In the genomic region with DNA sequence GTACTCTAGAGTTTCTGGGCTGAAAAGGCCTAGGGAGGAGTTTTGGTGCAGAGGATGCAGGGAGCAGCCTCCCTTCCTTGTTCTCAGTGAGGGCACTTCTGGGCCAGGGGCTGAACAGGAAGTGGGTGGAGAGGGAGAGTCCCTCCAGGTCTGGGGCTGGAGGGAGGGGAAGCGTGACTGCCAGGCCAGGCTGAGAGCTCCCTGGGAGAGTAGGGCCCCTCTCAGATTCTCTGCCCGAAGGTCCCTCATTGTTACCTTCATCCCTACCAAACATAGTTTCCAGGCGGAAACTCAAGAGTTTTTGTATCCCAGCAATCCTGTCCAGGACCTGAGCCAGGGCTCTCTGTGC, we compare ENCODE assay signal across 9 cellular contexts. TPM values are rescaled to one million over a fixed set of nuclear protein-coding genes. Genes with fewer than 3 reads are reported as not detected.
DNase-seq lines count a peak whose midpoint lies in the region; ATAC-seq and TF ChIP-seq lines count a peak whose summit lies in the region.
"Had no signal": no experiment of that assay in that cellular context is flagged by ENCODE, and none has a peak within 500 bp of the region (broad histone marks: within the 10 kb centered on the region; RNA-seq: fewer than 3 reads in every experiment).

No MANE protein-coding gene starts in this region.

- no peak overlapping the region for H2AK5ac ChIP-seq in H9 (ENCODE audit: insufficient read length, low read length)

- H3K9ac ChIP-seq in SK-N-SH, result no peak overlapping the region
- H3K9ac ChIP-seq in H9 (ENCODE audit: extremely low read depth, insufficient read length, low read length), result no peak overlapping the region

- no peaks in the 10 kb centered on the region for H3K79me1 ChIP-seq in H9 (ENCODE audit: insufficient read depth, low read depth, low read length, poor library complexity, severe bottlenecking)

- peaks cover 3% of the 10 kb centered on the region for H3F3A ChIP-seq in SK-N-SH (replicated peaks; ENCODE audit: insufficient read depth)

- no peak overlapping the region for H2BK12ac ChIP-seq in H9 (ENCODE audit: insufficient read length, low read depth, low read length)

- H3K4me1 Mint-ChIP-seq in H9 (peaks cover 22 to 28% of the 10 kb centered on the region in 2 experiments), osteocyte (ENCODE audit: unreplicated experiment) (peaks cover 36% of the 10 kb centered on the region)
- H3K4me1 Mint-ChIP-seq in activated T-helper 17 cell treated with anti-CD3 and anti-CD28 coated beads, Interleukin-2, amount 50 U/mL, for 72 hours, result peaks cover 11% of the 10 kb centered on the region

- POLR2A ChIA-PET in SK-N-SH (lab: Yijun Ruan, JAX), result no interaction called here
- POLR2A ChIA-PET in RWPE1 (lab: Yijun Ruan, JAX; ENCODE audit: low non-redundant PET), result no interaction called here

- 0 out of 4 replicates have a peak overlapping the region, but pooled peaks of 1 of the 2 experiments have one; percentile 30 for H3K27ac ChIP-seq in SK-N-SH (ENCODE audit: low read depth in 2 of 2, low read length in 1 of 2)
- no peak overlapping the region for H3K27ac ChIP-seq in H9 (ENCODE audit: insufficient read length, low read depth, low read length)
- no peak overlapping the region for H3K27ac ChIP-seq in RWPE1
- no peak overlapping the region for H3K27ac ChIP-seq in substantia nigra (ENCODE audit: low read depth, low read length, poor library complexity, severe bottlenecking)

- peaks cover 12 to 22% of the 10 kb centered on the region in 2 experiments; a peak in 2 of 4 replicates for H3K4me1 ChIP-seq in SK-N-SH (ENCODE audit: control insufficient read depth in 1 of 2, insufficient read depth in 2 of 2, low read depth in 1 of 2, low read length in 1 of 2)
- peaks cover 8% of the 10 kb centered on the region; the same call in 1 of the 2 replicates for H3K4me1 ChIP-seq in H9 (ENCODE audit: insufficient read depth, low read length)

- H2BK15ac ChIP-seq in H9 (ENCODE audit: low read depth, low read length), result no peak overlapping the region

- H4K20me1 ChIP-seq in SK-N-SH (ENCODE audit: insufficient read depth) (no peaks in the 10 kb centered on the region), H9 (ENCODE audit: control insufficient read depth, insufficient read depth, insufficient read length) (no peaks in the 10 kb centered on the region)

- no peak overlapping the region for H3K23ac ChIP-seq in H9 (ENCODE audit: insufficient read length, low read depth, low read length)

- H4K91ac ChIP-seq in H9 (ENCODE audit: insufficient read length, low read depth, low read length), result no peak overlapping the region

- no peaks in the 10 kb centered on the region for H3K36me3 ChIP-seq in SK-N-SH (replicated peaks in 1 of 2; ENCODE audit: control insufficient read depth in 1 of 2, insufficient read depth in 2 of 2, low read length in 1 of 2)

- H3K56ac ChIP-seq in H9 (ENCODE audit: insufficient read length, low read depth, low read length), result no peak overlapping the region

- no peak overlapping the region for H2BK5ac ChIP-seq in H9 (ENCODE audit: insufficient read length, low read length)

- H3K18ac ChIP-seq in H9 (ENCODE audit: insufficient read length, low read depth, low read length), result no peak overlapping the region

- no peak for TF ChIP-seq RAD21 in SK-N-SH (IDR thresholded peaks at IDR 0.05; ENCODE audit: low read length)

- H3K4me3 Mint-ChIP-seq in H9 (0 out of 5 replicates have a peak overlapping the region, but pooled peaks of 1 of the 2 experiments have one; percentile 2), osteocyte (ENCODE audit: unreplicated experiment) (no peak overlapping the region)
- peak overlapping the region; percentile 15 for H3K4me3 Mint-ChIP-seq in activated T-helper 17 cell treated with anti-CD3 and anti-CD28 coated beads, Interleukin-2, amount 50 U/mL, for 72 hours

- H3K4me3 ChIP-seq in SK-N-SH (ENCODE audit: low read depth in 2 of 2, low read length in 1 of 2), result no peak overlapping the region

- no peaks in the 10 kb centered on the region for H3K23me2 ChIP-seq in H9 (ENCODE audit: insufficient read length, low read depth, low read length, poor library complexity, severe bottlenecking)

- H3K79me2 ChIP-seq in SK-N-SH (ENCODE audit: insufficient read depth) (no peaks in the 10 kb centered on the region), H9 (ENCODE audit: insufficient read depth, low read length) (no peaks in the 10 kb centered on the region)

- no peak overlapping the region for H2BK20ac ChIP-seq in H9 (ENCODE audit: low read depth, low read length, poor library complexity, severe bottlenecking)

- H3K27me3 Mint-ChIP-seq in H9 (ENCODE audit: low read depth) (no peaks in the 10 kb centered on the region; the same call in none of the 2 replicates), osteocyte (ENCODE audit: unreplicated experiment) (no peaks in the 10 kb centered on the region)
- H3K27me3 Mint-ChIP-seq in activated T-helper 17 cell treated with anti-CD3 and anti-CD28 coated beads, Interleukin-2, amount 50 U/mL, for 72 hours, result no peaks in the 10 kb centered on the region

- no peak overlapping the region for H4K5ac ChIP-seq in H9 (ENCODE audit: insufficient read length, low read depth, low read length)

- no peak overlapping the region for H3T11ph ChIP-seq in H9 (ENCODE audit: low read length)

- ATAC-seq in SK-N-SH treated with all-trans-retinoic acid at 6 μM for 48 hours, result no peak
- peak; percentile 87 for ATAC-seq in activated T-helper 17 cell treated with anti-CD3 and anti-CD28 coated beads, Interleukin-2, amount 50 U/mL, for 72 hours (replicated peaks)

- H3K4me2 ChIP-seq in SK-N-SH, result 0 out of 2 replicates have a peak overlapping the region, but pooled peaks have one; percentile 15
- H3K4me2 ChIP-seq in H9 (ENCODE audit: insufficient read depth, insufficient read length, low read length), result no peak overlapping the region

- TF ChIP-seq CTCF in SK-N-SH (IDR thresholded peaks at IDR 0.05), result no peak
- no peak for TF ChIP-seq CTCF in H9 (conservative IDR thresholded peaks at IDR 0.05)
- no peak for TF ChIP-seq CTCF in osteocyte (IDR thresholded peaks at IDR 0.05)
- no peak for TF ChIP-seq CTCF in RWPE1 (conservative IDR thresholded peaks at IDR 0.05; ENCODE audit: low read depth)

- no peak overlapping the region for H2BK120ac ChIP-seq in H9 (ENCODE audit: low read depth, low read length, poor library complexity, severe bottlenecking)

- 0 out of 2 replicates have a peak overlapping the region, but pooled peaks have one; percentile 14 for H2AFZ ChIP-seq in SK-N-SH (ENCODE audit: low read depth)
- H2AFZ ChIP-seq in H9 (ENCODE audit: low read length), result no peak overlapping the region

- CTCF ChIA-PET in SK-N-SH (lab: Yijun Ruan, JAX), result interaction anchor here (1.0 to 1.9 kb wide), 3 partner anchors 10 to 240 kb away, joined by 3 to 6 read pairs (median 4); no protein-coding TSS in a partner anchor
- CTCF ChIA-PET in RWPE1 (lab: Yijun Ruan, JAX), result no interaction called here

- H3K36me3 Mint-ChIP-seq in H9 (ENCODE audit: insufficient read depth in 1 of 3, low read depth in 3 of 3) (no peaks in the 10 kb centered on the region), osteocyte (ENCODE audit: unreplicated experiment) (no peaks in the 10 kb centered on the region)
- no peaks in the 10 kb centered on the region for H3K36me3 Mint-ChIP-seq in activated T-helper 17 cell treated with anti-CD3 and anti-CD28 coated beads, Interleukin-2, amount 50 U/mL, for 72 hours (ENCODE audit: low read depth)

- no peaks in the 10 kb centered on the region for H3K9me3 Mint-ChIP-seq in H9
- H3K9me3 Mint-ChIP-seq in activated T-helper 17 cell treated with anti-CD3 and anti-CD28 coated beads, Interleukin-2, amount 50 U/mL, for 72 hours, result no peaks in the 10 kb centered on the region
- H3K9me3 Mint-ChIP-seq in osteocyte (ENCODE audit: unreplicated experiment), result no peaks in the 10 kb centered on the region

- H3K9me2 ChIP-seq in SK-N-SH, result no peaks in the 10 kb centered on the region

- peak overlapping the region; percentile 25 to 68 (median 59); a peak in 5 of 7 replicates for H3K27ac Mint-ChIP-seq in H9
- H3K27ac Mint-ChIP-seq in activated T-helper 17 cell treated with anti-CD3 and anti-CD28 coated beads, Interleukin-2, amount 50 U/mL, for 72 hours, result peak overlapping the region; percentile 64
- H3K27ac Mint-ChIP-seq in osteocyte (ENCODE audit: unreplicated experiment), result peak overlapping the region; percentile 90

- 82% methylated on average over 2 of the region's 3 CpGs for WGBS in SK-N-SH (ENCODE audit: low lambda C conversion rate)
- no CpG with 5 or more reads among the region's 3 CpGs for WGBS in H9 (ENCODE audit: extremely low coverage, insufficient read length, low lambda C conversion rate)

- H4K8ac ChIP-seq in H9 (replicated peaks; ENCODE audit: insufficient read length, low read depth, low read length), result no peak overlapping the region

- H3K27me3 ChIP-seq in SK-N-SH (ENCODE audit: insufficient read depth), result no peaks in the 10 kb centered on the region
- no peaks in the 10 kb centered on the region for H3K27me3 ChIP-seq in H9 (ENCODE audit: insufficient read depth, low read length)

- peak overlapping the region; percentile 34; the same call in 1 of the 2 replicates for H3K14ac ChIP-seq in H9 (ENCODE audit: insufficient read depth, low read length)

- H3K4ac ChIP-seq in H9 (ENCODE audit: low read depth, low read length), result no peak overlapping the region

- TF ChIP-seq EP300 in SK-N-SH (IDR thresholded peaks at IDR 0.05; ENCODE audit: borderline replicate concordance in 1 of 2, low read depth in 1 of 2, low read length in 1 of 2), result no peak

- DNase-seq in SK-N-SH (no peak), H9 (peak; percentile 71), osteocyte (ENCODE audit: extremely low spot score, unreplicated experiment) (no peak), RWPE1 (ENCODE audit: low spot score) (no peak), globus pallidus (ENCODE audit: low spot score) (no peak), substantia nigra (lab: John Stamatoyannopoulos, UW) (no peak)

- H3K9me3 ChIP-seq in SK-N-SH (no peaks in the 10 kb centered on the region), H9 (ENCODE audit: control insufficient read depth, low read depth, low read length) (no peaks in the 10 kb centered on the region)

TF ChIP-seq in SK-N-SH, 30 proteins besides CTCF, POLR2A, EP300 and RAD21 (continues in another document):
- TF ChIP-seq FOXM1 (IDR thresholded peaks at IDR 0.05; ENCODE audit: low read depth) (no peak), SMC3 (IDR thresholded peaks at IDR 0.05; ENCODE audit: low read depth, low read length) (no peak), RFX5 (IDR thresholded peaks at IDR 0.05; ENCODE audit: low read length) (no peak)

TF ChIP-seq in SK-N-SH treated with all-trans-retinoic acid at 6 μM for 48 hours, 23 proteins besides CTCF, POLR2A, EP300 and RAD21 (continues in another document):
- TF ChIP-seq RARB (CRISPR knock-in tag; IDR thresholded peaks at IDR 0.05) (no peak), OSR1 (CRISPR knock-in tag; IDR thresholded peaks at IDR 0.05) (no peak)

RNA-seq across cellular contexts. Expression of gene CITED4, which starts 36.8 kb away (rescaled TPM):
- 5.9 and 10.1 TPM in 2 replicates for polyA plus RNA-seq in SK-N-SH (2012; rRNA removed)
- 6.7 and 10.0 TPM in 2 replicates for polyA plus RNA-seq in SK-N-SH (2012; cell fraction: cytosol; rRNA removed)
- 5.6 and 13.0 TPM in 2 replicates for polyA plus RNA-seq in SK-N-SH (2012; cell fraction: nucleus; rRNA removed)
- total RNA-seq in H9 (2021) (9.5 and 10.4 TPM in 2 replicates), osteocyte (23.4 and 26.0 TPM in 2 replicates)
- total RNA-seq in activated T-helper 17 cell treated with anti-CD3 and anti-CD28 coated beads, Interleukin-2, amount 50 U/mL, for 72 hours, result 1 to 10 TPM; 2.1 to 3.7 TPM

RNA-seq across cellular contexts. Expression of gene KCNQ4, which starts 41.8 kb away (rescaled TPM):
- polyA plus RNA-seq in SK-N-SH (2012; rRNA removed), result 0.05 and 0.15 TPM in 2 replicates
- polyA plus RNA-seq in SK-N-SH (2012; cell fraction: cytosol; rRNA removed), result 0.03 and 0.05 TPM in 2 replicates
- 0.43 and 0.44 TPM in 2 replicates for polyA plus RNA-seq in SK-N-SH (2012; cell fraction: nucleus; rRNA removed)
- total RNA-seq in H9 (2021), result 1.4 TPM in 2 replicates
- total RNA-seq in activated T-helper 17 cell treated with anti-CD3 and anti-CD28 coated beads, Interleukin-2, amount 50 U/mL, for 72 hours, result 1 to 10 TPM in 1 of 2 donors, under 1 TPM in 1; 0.45 to 1.5 TPM
- total RNA-seq in osteocyte, result 0.51 and 0.63 TPM in 2 replicates
- total RNA-seq: M059J had no signal
